In the genomic region with DNA sequence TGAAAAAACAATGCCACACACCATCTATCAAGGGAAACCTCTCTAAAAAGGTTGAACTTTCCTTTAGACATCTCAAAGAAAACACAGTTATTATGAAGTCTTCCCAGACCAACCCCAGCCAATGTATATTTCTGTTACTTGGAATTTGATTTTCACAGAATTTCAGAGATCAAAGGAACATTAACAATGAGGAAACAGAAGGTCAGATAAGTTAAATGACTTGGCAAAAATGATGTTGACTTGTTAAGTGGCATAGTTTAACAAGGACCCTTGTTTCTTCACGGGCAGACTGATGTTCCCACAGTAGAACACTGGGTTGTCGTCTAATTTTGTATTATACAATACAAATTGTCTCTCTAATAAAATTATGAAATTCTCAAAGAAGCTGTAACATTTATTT, we compare ENCODE assay signal across 31 cellular contexts.
"Had no signal": no experiment of that assay in that cellular context is flagged by ENCODE, and none has a peak within 500 bp of the region (broad histone marks: within the 10 kb centered on the region; RNA-seq: fewer than 3 reads in every experiment).

No MANE protein-coding gene starts in this region.

- ATAC-seq: activated CD4-positive, CD25-positive, alpha-beta regulatory T cell treated with anti-CD3 and anti-CD28 coated beads, Interleukin-2, amount 50 U/mL, for 24 hours; activated T-cell treated with anti-CD3 and anti-CD28 coated beads, Interleukin-2, amount 50 U/mL, for 72 hours; body of pancreas; gastroesophageal sphincter; left cardiac atrium; left ventricle myocardium superior; pancreas; stimulated activated memory B cell treated with anti-CD40 and anti-IgM and Interleukin-4, amounts not matched to agents 10 μg/mL and 1 μg/mL and 100 μg/mL, for 72 hours; stimulated activated naive CD8-positive, alpha-beta T cell treated with anti-CD3 and anti-CD28 coated beads, Interleukin-15, amount 100 ng/mL, for 72 hours; T-cell had no signal

- H3K4me3 Mint-ChIP-seq: activated CD4-positive, alpha-beta memory T cell treated with anti-CD3 and anti-CD28 coated beads, Interleukin-2, amount 10 ng/mL, durations not matched to agents 7 days and 5 days; activated CD4-positive, alpha-beta T cell treated with anti-CD3 and anti-CD28 coated beads, Interleukin-2, amount 10 ng/mL, durations not matched to agents 24 days and 14 days; activated naive CD8-positive, alpha-beta T cell; activated T-cell treated with anti-CD3 and anti-CD28 coated beads, Interleukin-2, amount 50 U/mL, for 72 hours; neural crest cell; stimulated activated memory B cell treated with anti-CD40 and anti-IgM and Interleukin-4, amounts not matched to agents 10 μg/mL and 1 μg/mL and 100 μg/mL, for 72 hours; stimulated activated naive CD8-positive, alpha-beta T cell treated with anti-CD3 and anti-CD28 coated beads, Interleukin-15, amount 100 ng/mL, for 72 hours; T-cell had no signal

- FAIRE-seq: keratinocyte, pancreas had no signal

- H3K4me1 Mint-ChIP-seq: neural crest cell had no signal

- DNase-seq: activated CD4-positive, alpha-beta memory T cell treated with anti-CD3 and anti-CD28 coated beads, Interleukin-2, amount 10 ng/mL, durations not matched to agents 7 days and 5 days; activated CD4-positive, alpha-beta T cell treated with anti-CD3 and anti-CD28 coated beads, Interleukin-2, amount 10 ng/mL, durations not matched to agents 24 days and 14 days; activated effector memory CD4-positive, alpha-beta T cell treated with Interleukin-2 at 50 U/mL for 16 hours; activated naive CD4-positive, alpha-beta T cell treated with Interleukin-2 at 50 U/mL for 16 hours; activated T-cell treated with anti-CD3 and anti-CD28 coated beads for 4 hours; activated T-cell treated with anti-CD3 and anti-CD28 coated beads, Interleukin-2, amount 50 U/mL, for 72 hours; aorta; body of pancreas; cerebellar nuclear complex; colonic mucosa; effector CD8-positive, alpha-beta T cell; hippocampal formation; left cardiac atrium; left ventricle myocardium superior; nucleus accumbens; pancreas; retina; stimulated activated CD4-positive, alpha-beta T cell treated with anti-CD3 and anti-CD28 coated beads, Interleukin-1b, Interleukin-23, amount 100 ng/mL, for 48 hours; stimulated activated CD4-positive, alpha-beta T cell treated with anti-CD3 and anti-CD28 coated beads, Interleukin-4, amount 100 ng/mL, for 4 hours; stimulated activated CD8-positive, alpha-beta memory T cell treated with anti-CD3 and anti-CD28 coated beads, Interleukin-4, amount 100 ng/mL, for 48 hours; stimulated activated naive CD8-positive, alpha-beta T cell treated with anti-CD3 and anti-CD28 coated beads, Interleukin-15, amount 100 ng/mL, for 72 hours; substantia nigra; T-cell; upper lobe of left lung; WERI-Rb-1 had no signal

- H3K27me3 Mint-ChIP-seq: activated CD4-positive, alpha-beta memory T cell treated with anti-CD3 and anti-CD28 coated beads, Interleukin-2, amount 10 ng/mL, durations not matched to agents 7 days and 5 days; activated CD4-positive, alpha-beta T cell treated with anti-CD3 and anti-CD28 coated beads, Interleukin-2, amount 10 ng/mL, durations not matched to agents 24 days and 14 days; activated naive CD8-positive, alpha-beta T cell; stimulated activated memory B cell treated with anti-CD40 and anti-IgM and Interleukin-4, amounts not matched to agents 10 μg/mL and 1 μg/mL and 100 μg/mL, for 72 hours; stimulated activated naive CD8-positive, alpha-beta T cell treated with anti-CD3 and anti-CD28 coated beads, Interleukin-15, amount 100 ng/mL, for 72 hours; T-cell had no signal

- H3K27ac Mint-ChIP-seq: activated CD4-positive, alpha-beta memory T cell treated with anti-CD3 and anti-CD28 coated beads, Interleukin-2, amount 10 ng/mL, durations not matched to agents 7 days and 5 days; activated CD4-positive, alpha-beta T cell treated with anti-CD3 and anti-CD28 coated beads, Interleukin-2, amount 10 ng/mL, durations not matched to agents 24 days and 14 days; activated naive CD8-positive, alpha-beta T cell; activated T-cell treated with anti-CD3 and anti-CD28 coated beads, Interleukin-2, amount 50 U/mL, for 72 hours; stimulated activated memory B cell treated with anti-CD40 and anti-IgM and Interleukin-4, amounts not matched to agents 10 μg/mL and 1 μg/mL and 100 μg/mL, for 72 hours; stimulated activated naive CD8-positive, alpha-beta T cell treated with anti-CD3 and anti-CD28 coated beads, Interleukin-15, amount 100 ng/mL, for 72 hours; T-cell had no signal
